2 cellular contexts compared by ENCODE assay signal in the genomic region with DNA sequence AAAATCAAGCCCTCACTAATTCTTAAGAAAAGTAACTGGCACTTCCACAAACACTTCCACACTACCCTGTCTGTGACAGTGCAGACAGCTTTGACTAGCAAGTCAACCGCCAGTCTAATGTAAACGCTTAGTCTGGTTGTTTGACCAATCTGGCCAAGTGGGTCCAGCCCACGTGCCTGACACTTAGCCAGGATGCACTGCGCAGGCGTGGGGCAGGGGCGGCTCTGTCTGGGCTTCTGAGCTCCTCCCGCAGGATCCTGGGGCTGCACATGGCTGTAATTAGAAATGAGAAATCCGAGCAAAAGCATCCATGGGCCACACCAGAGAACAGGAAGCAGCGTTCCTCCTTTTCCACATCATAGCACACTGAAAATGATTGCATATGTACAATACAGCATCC.
TF ChIP-seq lines count a peak whose summit lies in the region.

No MANE protein-coding gene starts in this region.

TF ChIP-seq in SK-N-SH, 30 proteins besides CTCF, POLR2A, EP300 and RAD21 (continued from another document):
- TF ChIP-seq USF2 (IDR thresholded peaks at IDR 0.05; ENCODE audit: borderline replicate concordance, low read depth, low read length) (no peak), SIN3A (IDR thresholded peaks at IDR 0.05; ENCODE audit: borderline replicate concordance, low read depth, low read length) (no peak), RFX5 (IDR thresholded peaks at IDR 0.05; ENCODE audit: low read length) (no peak)

TF ChIP-seq in SK-N-SH treated with all-trans-retinoic acid at 6 μM for 48 hours, 23 proteins besides CTCF, POLR2A, EP300 and RAD21 (continued from another document):
- TF ChIP-seq, protein P1, sequence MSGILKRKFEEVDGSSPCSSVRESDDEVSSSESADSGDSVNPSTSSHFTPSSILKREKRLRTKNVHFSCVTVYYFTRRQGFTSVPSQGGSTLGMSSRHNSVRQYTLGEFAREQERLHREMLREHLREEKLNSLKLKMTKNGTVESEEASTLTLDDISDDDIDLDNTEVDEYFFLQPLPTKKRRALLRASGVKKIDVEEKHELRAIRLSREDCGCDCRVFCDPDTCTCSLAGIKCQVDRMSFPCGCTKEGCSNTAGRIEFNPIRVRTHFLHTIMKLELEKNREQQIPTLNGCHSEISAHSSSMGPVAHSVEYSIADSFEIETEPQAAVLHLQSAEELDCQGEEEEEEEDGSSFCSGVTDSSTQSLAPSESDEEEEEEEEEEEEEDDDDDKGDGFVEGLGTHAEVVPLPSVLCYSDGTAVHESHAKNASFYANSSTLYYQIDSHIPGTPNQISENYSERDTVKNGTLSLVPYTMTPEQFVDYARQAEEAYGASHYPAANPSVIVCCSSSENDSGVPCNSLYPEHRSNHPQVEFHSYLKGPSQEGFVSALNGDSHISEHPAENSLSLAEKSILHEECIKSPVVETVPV (CRISPR knock-in tag; IDR thresholded peaks at IDR 0.05): no peak
- TF ChIP-seq ARNTL (CRISPR knock-in tag; IDR thresholded peaks at IDR 0.05; ENCODE audit: borderline replicate concordance, low read depth) (no peak), ISL1 (CRISPR knock-in tag; IDR thresholded peaks at IDR 0.05) (no peak), GLIS3 (CRISPR knock-in tag; IDR thresholded peaks at IDR 0.05) (no peak), BACH2 (CRISPR knock-in tag; IDR thresholded peaks at IDR 0.05; ENCODE audit: borderline replicate concordance) (no peak), TSHZ2 (CRISPR knock-in tag; IDR thresholded peaks at IDR 0.05) (no peak)
